13 cellular contexts compared by ENCODE assay signal in genomic region chr3:29893024-29893554, GRCh38.
A peak's percentile ranks its signal among the peaks of the same experiment; 100 is the strongest.
DNase-seq lines count a peak whose midpoint lies in the region; TF ChIP-seq lines count a peak whose summit lies in the region.
"Had no signal": no experiment of that assay in that cellular context is flagged by ENCODE, and none has a peak within 500 bp of the region (broad histone marks: within the 10 kb centered on the region; RNA-seq: fewer than 3 reads in every experiment).

No MANE protein-coding gene starts in this region.

- H3K4me2 ChIP-seq in neural cell (ENCODE audit: low read length) (no peak overlapping the region), smooth muscle cell (peak overlapping the region; percentile 76)
- H3K4me2 ChIP-seq: BLaER1 treated with 17β-estradiol and CSF1 and Interleukin-3, amounts not matched to agents 10 nM and 100 nM had no signal

- no peak overlapping the region for H3K9ac ChIP-seq in adipocyte (ENCODE audit: low read length)
- no peak overlapping the region for H3K9ac ChIP-seq in neural cell (ENCODE audit: low read length)
- no peak overlapping the region for H3K9ac ChIP-seq in smooth muscle cell (ENCODE audit: low read depth)
- H3K9ac ChIP-seq: BLaER1 treated with 17β-estradiol and CSF1 and Interleukin-3, amounts not matched to agents 10 nM and 100 nM; GM23248 had no signal

- DNase-seq in adipocyte (ENCODE audit: low read depth) (peak; percentile 36), fibroblast of villous mesenchyme (ENCODE audit: low read depth) (peak; percentile 29), smooth muscle cell (lab: John Stamatoyannopoulos, UW; ENCODE audit: unreplicated experiment) (no peak), T-helper 9 cell (no peak), NCI-H2029 (lab: John Stamatoyannopoulos, UW) (no peak), OCI-M1 (lab: John Stamatoyannopoulos, UW) (no peak)
- DNase-seq: ACHN; Calu3; CD4-positive, alpha-beta T cell; DMS 273 treated with DMSO at 0.1 percent for 48 hours; GM23248 had no signal

- H3K9me3 ChIP-seq in adipocyte (ENCODE audit: control insufficient read depth, low read length) (no peaks in the 10 kb centered on the region), neural cell (ENCODE audit: low read length) (no peaks in the 10 kb centered on the region), smooth muscle cell (replicated peaks; ENCODE audit: low read depth) (no peaks in the 10 kb centered on the region)
- H3K9me3 ChIP-seq: BLaER1 treated with 17β-estradiol and CSF1 and Interleukin-3, amounts not matched to agents 10 nM and 100 nM had no signal

- H4K20me1 ChIP-seq in neural cell (ENCODE audit: insufficient read depth) (no peaks in the 10 kb centered on the region), smooth muscle cell (ENCODE audit: low read depth) (no peaks in the 10 kb centered on the region)
- H4K20me1 ChIP-seq: BLaER1 treated with 17β-estradiol and CSF1 and Interleukin-3, amounts not matched to agents 10 nM and 100 nM had no signal

- no peak for TF ChIP-seq RAD21 in neural cell (conservative IDR thresholded peaks at IDR 0.05)

- H3K4me1 ChIP-seq in adipocyte (ENCODE audit: control insufficient read depth, insufficient read depth, low read length) (peaks cover 9% of the 10 kb centered on the region), smooth muscle cell (ENCODE audit: low read depth) (no peaks in the 10 kb centered on the region)
- H3K4me1 ChIP-seq: BLaER1 treated with 17β-estradiol and CSF1 and Interleukin-3, amounts not matched to agents 10 nM and 100 nM had no signal

- H3K27ac ChIP-seq in neural cell (ENCODE audit: low read length), result no peak overlapping the region
- peak overlapping the region; percentile 37 for H3K27ac ChIP-seq in smooth muscle cell (ENCODE audit: low read depth)
- H3K27ac ChIP-seq: BLaER1 treated with 17β-estradiol and CSF1 and Interleukin-3, amounts not matched to agents 10 nM and 100 nM; GM23248 had no signal

- WGBS in smooth muscle cell (ENCODE audit: low lambda C conversion rate), result 30% methylated on average over 6 of the region's 6 CpGs

- H3K27me3 ChIP-seq in adipocyte (replicated peaks; ENCODE audit: control insufficient read depth, insufficient read depth, low read length) (no peaks in the 10 kb centered on the region), neural cell (ENCODE audit: insufficient read depth, low read depth, low read length) (no peaks in the 10 kb centered on the region), smooth muscle cell (ENCODE audit: low read depth) (no peaks in the 10 kb centered on the region)
- H3K27me3 ChIP-seq: BLaER1 treated with 17β-estradiol and CSF1 and Interleukin-3, amounts not matched to agents 10 nM and 100 nM had no signal

- H3K9me2 ChIP-seq in neural cell (ENCODE audit: insufficient read depth, low read length), result no peaks in the 10 kb centered on the region

- TF ChIP-seq CTCF in fibroblast of villous mesenchyme (IDR thresholded peaks at IDR 0.05; ENCODE audit: insufficient read depth, low read depth, low read length) (no peak), neural cell (IDR thresholded peaks at IDR 0.05; ENCODE audit: poor library complexity, severe bottlenecking) (no peak), smooth muscle cell (IDR thresholded peaks at IDR 0.05; ENCODE audit: borderline replicate concordance, insufficient read depth, poor library complexity, severe bottlenecking) (no peak)

- no peak overlapping the region for H2AFZ ChIP-seq in neural cell (ENCODE audit: low read depth, low read length)
- no peak overlapping the region for H2AFZ ChIP-seq in smooth muscle cell (ENCODE audit: low read depth)
- H2AFZ ChIP-seq: GM23248 had no signal

- TF ChIP-seq EP300 in neural cell (conservative IDR thresholded peaks at IDR 0.05; ENCODE audit: poor library complexity, severe bottlenecking), result peak; percentile 76

- H3K79me2 ChIP-seq in neural cell (replicated peaks; ENCODE audit: insufficient read depth, low read length) (no peaks in the 10 kb centered on the region), smooth muscle cell (ENCODE audit: low read depth) (no peaks in the 10 kb centered on the region)

- H3K36me3 ChIP-seq in adipocyte (ENCODE audit: control insufficient read depth, insufficient read depth, low read length, severe bottlenecking) (peaks cover 12% of the 10 kb centered on the region), neural cell (ENCODE audit: insufficient read depth, low read length) (no peaks in the 10 kb centered on the region), smooth muscle cell (ENCODE audit: low read depth) (no peaks in the 10 kb centered on the region)
- H3K36me3 ChIP-seq: BLaER1 treated with 17β-estradiol and CSF1 and Interleukin-3, amounts not matched to agents 10 nM and 100 nM had no signal

- no peak overlapping the region for H3K4me3 ChIP-seq in adipocyte (ENCODE audit: low read length)
- no peak overlapping the region for H3K4me3 ChIP-seq in fibroblast of villous mesenchyme (ENCODE audit: low read depth, low read length)
- H3K4me3 ChIP-seq in neural cell (ENCODE audit: low read length), result no peak overlapping the region
- peak overlapping the region; percentile 5 for H3K4me3 ChIP-seq in smooth muscle cell
- H3K4me3 ChIP-seq: BLaER1 treated with 17β-estradiol and CSF1 and Interleukin-3, amounts not matched to agents 10 nM and 100 nM; GM23248 had no signal

- H3F3A ChIP-seq in neural cell (ENCODE audit: insufficient read depth, low read length, poor library complexity, severe bottlenecking), result no peaks in the 10 kb centered on the region
- no peaks in the 10 kb centered on the region for H3F3A ChIP-seq in smooth muscle cell (ENCODE audit: low read depth)

TF ChIP-seq in neural cell, 6 proteins besides CTCF, POLR2A, EP300 and RAD21:
- TF ChIP-seq SMC3 (conservative IDR thresholded peaks at IDR 0.05; ENCODE audit: poor library complexity), result no peak
- peak; percentile 92 for TF ChIP-seq REST (IDR thresholded peaks at IDR 0.05; ENCODE audit: borderline replicate concordance)
- peak; percentile 67 for TF ChIP-seq POLR2AphosphoS5 (IDR thresholded peaks at IDR 0.05)

Comparison
In these comparisons a context has a peak if more than half of its experiments do, and no peak if none do; other contexts are left out.
1. DNase-seq: peak in adipocyte (single experiment) and fibroblast of villous mesenchyme (single experiment); none in smooth muscle cell (single experiment), T-helper 9 cell (single experiment), NCI-H2029 (single experiment) and OCI-M1 (single experiment).